ENCODE assay signal across 1 cellular context in genomic region chr20:37901667-37902503, GRCh38.
TF ChIP-seq lines count a peak whose summit lies in the region.

No MANE protein-coding gene starts in this region.

TF ChIP-seq in HepG2, 621 proteins besides CTCF, POLR2A, EP300 and RAD21 (continued from another document):
- TF ChIP-seq REST (IDR thresholded peaks at IDR 0.05; ENCODE audit: borderline replicate concordance in 1 of 2, low read depth in 1 of 2, low read length in 2 of 2): peak; percentile 76 to 90
- TF ChIP-seq TARDBP (CRISPR knock-in tag; IDR thresholded peaks at IDR 0.05): peak; percentile 48; the same call in 1 of the 2 replicates
- no peak for TF ChIP-seq MIER3 (CRISPR knock-in tag; IDR thresholded peaks at IDR 0.05; ENCODE audit: borderline replicate concordance)
- 0 out of 2 replicates have a peak, but pooled peaks have one; percentile 11 for TF ChIP-seq TBX2 (CRISPR knock-in tag; IDR thresholded peaks at IDR 0.05; ENCODE audit: borderline replicate concordance)
- no peak for TF ChIP-seq ZNF317 (CRISPR knock-in tag; IDR thresholded peaks at IDR 0.05)
- no peak for TF ChIP-seq PAF1 (CRISPR knock-in tag; IDR thresholded peaks at IDR 0.05)
- TF ChIP-seq CENPBD1 (CRISPR knock-in tag; IDR thresholded peaks at IDR 0.05; ENCODE audit: borderline replicate concordance, low read depth): no peak
- TF ChIP-seq HNRNPK (IDR thresholded peaks at IDR 0.05; ENCODE audit: low read depth, low read length, poor library complexity, severe bottlenecking): no peak
- TF ChIP-seq MTF2 (CRISPR knock-in tag; IDR thresholded peaks at IDR 0.05; ENCODE audit: borderline replicate concordance): no peak
- TF ChIP-seq ZNF503 (CRISPR knock-in tag; IDR thresholded peaks at IDR 0.05): no peak
- no peak for TF ChIP-seq LRRFIP1 (CRISPR knock-in tag; conservative IDR thresholded peaks at IDR 0.05)
- TF ChIP-seq RNF2 (conservative IDR thresholded peaks at IDR 0.05; ENCODE audit: low read depth): no peak
- peak; percentile 61; the same call in 1 of the 2 replicates for TF ChIP-seq ZNF263 (CRISPR knock-in tag; IDR thresholded peaks at IDR 0.05)
- TF ChIP-seq TEAD2 (CRISPR knock-in tag; IDR thresholded peaks at IDR 0.05): no peak
- no peak for TF ChIP-seq ZBTB8A (CRISPR knock-in tag; IDR thresholded peaks at IDR 0.05; ENCODE audit: borderline replicate concordance, low read depth)
- no peak for TF ChIP-seq RXRA (CRISPR knock-in tag; IDR thresholded peaks at IDR 0.05)
- TF ChIP-seq ZSCAN20 (CRISPR knock-in tag; IDR thresholded peaks at IDR 0.05; ENCODE audit: borderline replicate concordance): no peak
- no peak for TF ChIP-seq ZNF792 (CRISPR knock-in tag; IDR thresholded peaks at IDR 0.05)
- TF ChIP-seq ZKSCAN1 (IDR thresholded peaks at IDR 0.05; ENCODE audit: low read length): no peak
- no peak; the same call in 1 of the 2 replicates for TF ChIP-seq ATF5 (CRISPR knock-in tag; IDR thresholded peaks at IDR 0.05; ENCODE audit: low read depth)
- no peak for TF ChIP-seq NR2F2 (IDR thresholded peaks at IDR 0.05; ENCODE audit: borderline replicate concordance, low read depth)
- TF ChIP-seq ZNF253 (CRISPR knock-in tag; IDR thresholded peaks at IDR 0.05; ENCODE audit: borderline replicate concordance): no peak
- TF ChIP-seq MEIS2 (CRISPR knock-in tag; IDR thresholded peaks at IDR 0.05): no peak
- TF ChIP-seq ZNF784 (CRISPR knock-in tag; IDR thresholded peaks at IDR 0.05; ENCODE audit: borderline replicate concordance): no peak
- TF ChIP-seq SPEN (CRISPR knock-in tag; IDR thresholded peaks at IDR 0.05; ENCODE audit: low read depth): no peak
- TF ChIP-seq NR2C2 (CRISPR knock-in tag; IDR thresholded peaks at IDR 0.05; ENCODE audit: borderline replicate concordance): no peak
- TF ChIP-seq HMG20A (CRISPR knock-in tag; IDR thresholded peaks at IDR 0.05; ENCODE audit: borderline replicate concordance): no peak
- no peak for TF ChIP-seq KLF13 (CRISPR knock-in tag; IDR thresholded peaks at IDR 0.05)
- TF ChIP-seq POGK (CRISPR knock-in tag; conservative IDR thresholded peaks at IDR 0.05): no peak
- no peak for TF ChIP-seq PHF21A (CRISPR knock-in tag; IDR thresholded peaks at IDR 0.05)
- TF ChIP-seq ZNF546 (CRISPR knock-in tag; conservative IDR thresholded peaks at IDR 0.05): no peak
- TF ChIP-seq TGIF2 (CRISPR knock-in tag; IDR thresholded peaks at IDR 0.05): no peak
- TF ChIP-seq EHMT2 (IDR thresholded peaks at IDR 0.05; ENCODE audit: borderline replicate concordance, low read depth, low read length): peak; percentile 91
- TF ChIP-seq ZNF790 (CRISPR knock-in tag; IDR thresholded peaks at IDR 0.05; ENCODE audit: borderline replicate concordance): no peak
- TF ChIP-seq CERS6 (CRISPR knock-in tag; IDR thresholded peaks at IDR 0.05): no peak
- TF ChIP-seq TMF1 (CRISPR knock-in tag; IDR thresholded peaks at IDR 0.05; ENCODE audit: low read depth): no peak
- TF ChIP-seq RARA (CRISPR knock-in tag; IDR thresholded peaks at IDR 0.05): 0 out of 2 replicates have a peak, but pooled peaks have one; percentile 28
- no peak for TF ChIP-seq TEAD3 (CRISPR knock-in tag; optimal IDR thresholded peaks at IDR 0.05; ENCODE audit: borderline replicate concordance)
- TF ChIP-seq FOXK1 (CRISPR knock-in tag; IDR thresholded peaks at IDR 0.05; ENCODE audit: borderline replicate concordance, low read depth): no peak
- no peak for TF ChIP-seq RNF219 (CRISPR knock-in tag; IDR thresholded peaks at IDR 0.05)
- no peak for TF ChIP-seq THAP11 (CRISPR knock-in tag; IDR thresholded peaks at IDR 0.05)
- TF ChIP-seq ERF (CRISPR knock-in tag; IDR thresholded peaks at IDR 0.05): no peak
- TF ChIP-seq ZNF367 (CRISPR knock-in tag; IDR thresholded peaks at IDR 0.05; ENCODE audit: borderline replicate concordance): no peak
